In genomic region chr2:45104429-45104828, GRCh38 we compare ENCODE assay signal across 27 cellular contexts.
"Had no signal": no experiment of that assay in that cellular context is flagged by ENCODE, and none has a peak within 500 bp of the region (broad histone marks: within the 10 kb centered on the region; RNA-seq: fewer than 3 reads in every experiment).

No MANE protein-coding gene starts in this region.

- H3K27ac Mint-ChIP-seq: naive thymus-derived CD4-positive, alpha-beta T cell; nephron; neural progenitor cell; progenitor cell of endocrine pancreas; stimulated activated naive B cell treated with anti-CD40 and anti-IgM and Interleukin-4, amounts not matched to agents 10 μg/mL and 1 μg/mL and 100 μg/mL, for 72 hours; stimulated activated naive CD8-positive, alpha-beta T cell treated with anti-CD3 and anti-CD28 coated beads, Interleukin-15, Interleukin-2, amounts not matched to agents 100 ng/mL and 50 ng/mL, for 24 hours had no signal

- H3K4me3 ChIP-seq: dorsolateral prefrontal cortex, heart right ventricle, left lung, neural progenitor cell, right lobe of liver, thoracic aorta, tibial nerve, upper lobe of right lung, vagina had no signal

- H3K4me1 Mint-ChIP-seq: naive thymus-derived CD4-positive, alpha-beta T cell; nephron had no signal

- H3K9me3 Mint-ChIP-seq: neural progenitor cell; stimulated activated naive B cell treated with anti-CD40 and anti-IgM and Interleukin-4, amounts not matched to agents 10 μg/mL and 1 μg/mL and 100 μg/mL, for 72 hours had no signal

- H2AFZ ChIP-seq: parathyroid adenoma had no signal

- H3K9ac ChIP-seq: neural progenitor cell, parathyroid adenoma had no signal

- H3K36me3 Mint-ChIP-seq: naive thymus-derived CD4-positive, alpha-beta T cell; neural progenitor cell; stimulated activated naive B cell treated with anti-CD40 and anti-IgM and Interleukin-4, amounts not matched to agents 10 μg/mL and 1 μg/mL and 100 μg/mL, for 72 hours had no signal

- H3K4me2 ChIP-seq: neural progenitor cell had no signal

- H3K36me3 ChIP-seq: heart right ventricle, left lung, neural progenitor cell, right lobe of liver, thoracic aorta, tibial nerve, upper lobe of right lung, vagina had no signal

- DNase-seq: dorsolateral prefrontal cortex; effector CD4-positive, alpha-beta T cell; foreskin melanocyte; glutamatergic neuron; heart right ventricle; hippocampal formation; left cardiac atrium; left lung; mesendoderm; midbrain; naive thymus-derived CD4-positive, alpha-beta T cell; right lobe of liver; small intestine; stimulated activated CD4-positive, alpha-beta T cell treated with anti-CD3 and anti-CD28 coated beads, Interleukin-15, amount 100 ng/mL, for 24 hours; stimulated activated CD4-positive, alpha-beta T cell treated with anti-CD3 and anti-CD28 coated beads, Interleukin-2, amount 100 ng/mL, for 48 hours; stimulated activated naive B cell treated with anti-CD40 and anti-IgM and Interleukin-4, amounts not matched to agents 10 μg/mL and 1 μg/mL and 100 μg/mL, for 72 hours; upper lobe of right lung had no signal

- H3K9me3 ChIP-seq: left lung, right lobe of liver, thoracic aorta, upper lobe of right lung, vagina had no signal

- H3K4me3 Mint-ChIP-seq: naive thymus-derived CD4-positive, alpha-beta T cell; nephron; neural progenitor cell; stimulated activated naive B cell treated with anti-CD40 and anti-IgM and Interleukin-4, amounts not matched to agents 10 μg/mL and 1 μg/mL and 100 μg/mL, for 72 hours; stimulated activated naive CD8-positive, alpha-beta T cell treated with anti-CD3 and anti-CD28 coated beads, Interleukin-15, Interleukin-2, amounts not matched to agents 100 ng/mL and 50 ng/mL, for 24 hours had no signal

- H3K79me2 ChIP-seq: parathyroid adenoma had no signal

- H3K27ac ChIP-seq: dorsolateral prefrontal cortex, epithelial cell of prostate, heart right ventricle, left lung, neural progenitor cell, parathyroid adenoma, right lobe of liver, thoracic aorta, tibial nerve, upper lobe of right lung, vagina had no signal

- H3K27me3 Mint-ChIP-seq: progenitor cell of endocrine pancreas had no signal

- H3K27me3 ChIP-seq: left lung, neural progenitor cell, right lobe of liver, tibial nerve, vagina had no signal

- H3K4me1 ChIP-seq: heart right ventricle, left lung, parathyroid adenoma, right lobe of liver, tibial nerve, upper lobe of right lung, vagina had no signal

- ATAC-seq: esophagus mucosa; heart right ventricle; left cardiac atrium; left lung; naive thymus-derived CD4-positive, alpha-beta T cell; right lobe of liver; upper lobe of right lung had no signal
